Comparison of ENCODE assay signal across 16 cellular contexts in genomic region chr7:98958968-98959367, GRCh38.
A peak's percentile ranks its signal among the peaks of the same experiment; 100 is the strongest.
DNase-seq lines count a peak whose midpoint lies in the region; ATAC-seq and TF ChIP-seq lines count a peak whose summit lies in the region.
"Had no signal": no experiment of that assay in that cellular context is flagged by ENCODE, and none has a peak within 500 bp of the region (broad histone marks: within the 10 kb centered on the region; RNA-seq: fewer than 3 reads in every experiment).

No MANE protein-coding gene starts in this region.

- no peak for DNase-seq in activated T-cell treated with anti-CD3 and anti-CD28 coated beads, Interleukin-2, amount 50 U/mL, for 72 hours
- DNase-seq in activated T-cell treated with anti-CD3 and anti-CD28 coated beads, Interleukin-2, amount 50 U/mL, for 24 hours = no peak
- DNase-seq in T-helper 17 cell = no peak
- DNase-seq in neuronal stem cell (ENCODE audit: low spot score) = no peak
- no peak for DNase-seq in upper lobe of right lung
- no peak for DNase-seq in left cardiac atrium
- DNase-seq: CD8-positive, alpha-beta memory T cell; COR-L47; HCEC 1CT; HFFc6; IMR-90 had no signal

- no peaks in the 10 kb centered on the region for H3K27me3 Mint-ChIP-seq in activated T-cell treated with anti-CD3 and anti-CD28 coated beads, Interleukin-2, amount 50 U/mL, for 72 hours (ENCODE audit: low read depth)
- H3K27me3 Mint-ChIP-seq in activated T-cell treated with anti-CD3 and anti-CD28 coated beads, Interleukin-2, amount 50 U/mL, for 24 hours = no peaks in the 10 kb centered on the region
- H3K27me3 Mint-ChIP-seq in T-helper 17 cell = no peaks in the 10 kb centered on the region
- H3K27me3 Mint-ChIP-seq: B cell; CD8-positive, alpha-beta memory T cell had no signal

- ATAC-seq in activated T-cell treated with anti-CD3 and anti-CD28 coated beads, Interleukin-2, amount 50 U/mL, for 72 hours (replicated peaks in 1 of 2) = no peak
- ATAC-seq in T-helper 17 cell (no peak), upper lobe of right lung (peak; percentile 11), left cardiac atrium (no peak), GM21526 (IDR thresholded peaks at IDR 0.05; ENCODE audit: low FRiP score, unreplicated experiment) (no peak)
- ATAC-seq: GM23338 had no signal

- no peak overlapping the region for H3K4me2 ChIP-seq in neuronal stem cell (ENCODE audit: insufficient read depth, low read length, poor library complexity, severe bottlenecking)
- H3K4me2 ChIP-seq: BLaER1 treated with 17β-estradiol and CSF1 and Interleukin-3, amounts not matched to agents 10 nM and 100 nM; GM23338 had no signal

- H3K23ac ChIP-seq in neuronal stem cell (ENCODE audit: low read depth, low read length, poor library complexity) = no peak overlapping the region

- H3K4me3 ChIP-seq in neuronal stem cell (ENCODE audit: low read length in 2 of 2) (no peak overlapping the region), upper lobe of right lung (no peak overlapping the region)
- H3K4me3 ChIP-seq: BLaER1 treated with 17β-estradiol and CSF1 and Interleukin-3, amounts not matched to agents 10 nM and 100 nM; GM23338 had no signal

- no peak overlapping the region for H2BK12ac ChIP-seq in neuronal stem cell (ENCODE audit: low read length)

- H3K79me1 ChIP-seq in neuronal stem cell (ENCODE audit: low read depth, low read length) = peaks cover 4% of the 10 kb centered on the region

- H3K27me3 ChIP-seq in neuronal stem cell (ENCODE audit: control insufficient read depth in 3 of 3, insufficient read depth in 3 of 3, low read depth in 1 of 3, low read length in 3 of 3) (no peaks in the 10 kb centered on the region), upper lobe of right lung (no peaks in the 10 kb centered on the region)
- H3K27me3 ChIP-seq: BLaER1 treated with 17β-estradiol and CSF1 and Interleukin-3, amounts not matched to agents 10 nM and 100 nM had no signal

- no peak overlapping the region for H2BK15ac ChIP-seq in neuronal stem cell (ENCODE audit: low read length)

- H4K8ac ChIP-seq in neuronal stem cell (ENCODE audit: low read depth, low read length) = peak overlapping the region; percentile 43

- no peak overlapping the region for H4K91ac ChIP-seq in neuronal stem cell (ENCODE audit: low read depth, low read length, poor library complexity)

- H3K14ac ChIP-seq in neuronal stem cell (ENCODE audit: low read length) = no peak overlapping the region

- peaks cover 6 to 32% of the 10 kb centered on the region in 2 donors for H3K36me3 Mint-ChIP-seq in activated T-cell treated with anti-CD3 and anti-CD28 coated beads, Interleukin-2, amount 50 U/mL, for 72 hours (ENCODE audit: insufficient read depth in 2 of 2)
- peaks cover 94% of the 10 kb centered on the region for H3K36me3 Mint-ChIP-seq in activated T-cell treated with anti-CD3 and anti-CD28 coated beads, Interleukin-2, amount 50 U/mL, for 24 hours (ENCODE audit: low read depth)
- H3K36me3 Mint-ChIP-seq in T-helper 17 cell (ENCODE audit: low read depth) = peaks cover 15% of the 10 kb centered on the region

- peak overlapping the region; percentile 29 for H2BK5ac ChIP-seq in neuronal stem cell (ENCODE audit: low read length)

- no peak overlapping the region for H2AK5ac ChIP-seq in neuronal stem cell (ENCODE audit: low read depth, low read length)

- H3K36me3 ChIP-seq in neuronal stem cell (replicated peaks in 1 of 2; ENCODE audit: control insufficient read depth in 2 of 2, insufficient read depth in 2 of 2, low read length in 2 of 2) (peaks cover 60 to 97% of the 10 kb centered on the region in 2 donors), upper lobe of right lung (peaks cover 100% of the 10 kb centered on the region)

- H3K4me3 Mint-ChIP-seq in activated T-cell treated with anti-CD3 and anti-CD28 coated beads, Interleukin-2, amount 50 U/mL, for 72 hours = no peak overlapping the region
- no peak overlapping the region for H3K4me3 Mint-ChIP-seq in activated T-cell treated with anti-CD3 and anti-CD28 coated beads, Interleukin-2, amount 50 U/mL, for 24 hours
- H3K4me3 Mint-ChIP-seq in T-helper 17 cell = no peak overlapping the region
- H3K4me3 Mint-ChIP-seq: B cell; CD8-positive, alpha-beta memory T cell; GM23338; HFFc6 had no signal

- H2AFZ ChIP-seq in neuronal stem cell (ENCODE audit: low read length) = no peak overlapping the region
- H2AFZ ChIP-seq: GM23338 had no signal

- H3K9me3 ChIP-seq in T-helper 17 cell (ENCODE audit: control insufficient read depth, low read length, poor library complexity, severe bottlenecking) (no peaks in the 10 kb centered on the region), neuronal stem cell (replicated peaks in 1 of 2; ENCODE audit: control insufficient read depth in 2 of 2, insufficient read depth in 1 of 2, low read depth in 1 of 2, low read length in 2 of 2) (no peaks in the 10 kb centered on the region), upper lobe of right lung (no peaks in the 10 kb centered on the region)
- H3K9me3 ChIP-seq: BLaER1 treated with 17β-estradiol and CSF1 and Interleukin-3, amounts not matched to agents 10 nM and 100 nM had no signal

- no peak overlapping the region for H3K18ac ChIP-seq in neuronal stem cell (ENCODE audit: low read length)

- H3K9ac ChIP-seq in neuronal stem cell (ENCODE audit: low read depth, low read length, poor library complexity) = no peak overlapping the region
- H3K9ac ChIP-seq: BLaER1 treated with 17β-estradiol and CSF1 and Interleukin-3, amounts not matched to agents 10 nM and 100 nM had no signal

- no peaks in the 10 kb centered on the region for H3K9me3 Mint-ChIP-seq in activated T-cell treated with anti-CD3 and anti-CD28 coated beads, Interleukin-2, amount 50 U/mL, for 72 hours
- no peaks in the 10 kb centered on the region for H3K9me3 Mint-ChIP-seq in activated T-cell treated with anti-CD3 and anti-CD28 coated beads, Interleukin-2, amount 50 U/mL, for 24 hours
- H3K9me3 Mint-ChIP-seq: CD8-positive, alpha-beta memory T cell; GM23338; HFFc6 had no signal

- H3K27ac ChIP-seq in neuronal stem cell (replicated peaks; ENCODE audit: low read length) = no peak overlapping the region
- no peak overlapping the region for H3K27ac ChIP-seq in upper lobe of right lung
- H3K27ac ChIP-seq: BLaER1 treated with 17β-estradiol and CSF1 and Interleukin-3, amounts not matched to agents 10 nM and 100 nM; HL-60 had no signal

- H3K4me1 Mint-ChIP-seq in activated T-cell treated with anti-CD3 and anti-CD28 coated beads, Interleukin-2, amount 50 U/mL, for 72 hours (ENCODE audit: low read depth) = no peaks in the 10 kb centered on the region
- no peaks in the 10 kb centered on the region for H3K4me1 Mint-ChIP-seq in activated T-cell treated with anti-CD3 and anti-CD28 coated beads, Interleukin-2, amount 50 U/mL, for 24 hours (ENCODE audit: low read depth)
- H3K4me1 Mint-ChIP-seq in T-helper 17 cell = peaks cover 2% of the 10 kb centered on the region
- H3K4me1 Mint-ChIP-seq: B cell; CD8-positive, alpha-beta memory T cell; GM23338 had no signal

- H3K4ac ChIP-seq in neuronal stem cell (ENCODE audit: low read length) = no peak overlapping the region

- WGBS in neuronal stem cell (ENCODE audit: extremely low coverage in 2 of 2, insufficient read length in 2 of 2, insufficient replicate concordance in 1 of 2), 2 donors = no CpG with 5 or more reads among the region's 9 CpGs

- no peak overlapping the region for H2BK120ac ChIP-seq in neuronal stem cell (ENCODE audit: low read depth, low read length)

- no peak for TF ChIP-seq CTCF in upper lobe of right lung (IDR thresholded peaks at IDR 0.05)

- H3K4me1 ChIP-seq in neuronal stem cell (ENCODE audit: control insufficient read depth in 2 of 2, insufficient read depth in 1 of 2, low read depth in 1 of 2, low read length in 2 of 2) (no peaks in the 10 kb centered on the region), upper lobe of right lung (no peaks in the 10 kb centered on the region)
- H3K4me1 ChIP-seq: BLaER1 treated with 17β-estradiol and CSF1 and Interleukin-3, amounts not matched to agents 10 nM and 100 nM had no signal

- H3K27ac Mint-ChIP-seq in activated T-cell treated with anti-CD3 and anti-CD28 coated beads, Interleukin-2, amount 50 U/mL, for 72 hours = peak overlapping the region; percentile 44
- H3K27ac Mint-ChIP-seq in activated T-cell treated with anti-CD3 and anti-CD28 coated beads, Interleukin-2, amount 50 U/mL, for 24 hours = no peak overlapping the region
- peak overlapping the region; percentile 57 for H3K27ac Mint-ChIP-seq in T-helper 17 cell
- H3K27ac Mint-ChIP-seq: B cell, GM23338, HFFc6 had no signal

- intact Hi-C loops in upper lobe of right lung (cut with DNase I) = no loop called here
- intact Hi-C loops in left cardiac atrium (cut with DNase I) = no loop called here
